ENCODE assay signal across 8 cellular contexts in the genomic region with DNA sequence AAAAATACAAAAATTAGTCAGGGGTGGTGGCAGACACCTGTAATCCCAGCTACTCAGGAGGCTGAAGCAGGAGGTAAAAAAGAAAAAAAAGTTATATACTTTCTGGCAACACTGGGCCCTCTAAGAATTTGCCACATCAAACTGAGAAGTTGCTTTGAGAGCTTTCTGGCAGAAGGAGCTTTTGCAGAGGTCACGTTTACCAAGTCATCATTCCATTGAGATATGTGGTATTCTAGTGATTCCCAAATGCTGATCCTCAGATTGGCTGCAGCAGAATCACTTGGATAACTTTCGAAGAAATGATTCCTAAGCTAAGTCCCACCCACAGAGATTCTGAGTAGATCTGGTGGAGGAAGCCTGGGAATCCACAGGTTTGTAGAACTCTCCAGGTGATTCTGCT.
"Had no signal": no experiment of that assay in that cellular context is flagged by ENCODE, and none has a peak within 500 bp of the region (broad histone marks: within the 10 kb centered on the region; RNA-seq: fewer than 3 reads in every experiment).

No MANE protein-coding gene starts in this region.

- ATAC-seq: HCT116, HepG2 had no signal

- H3K36me3 ChIP-seq: HAP-1 had no signal

- H3K27ac ChIP-seq: GM23248, HL-60 had no signal

- DNase-seq: GM23248, GOT3, H7, HFFc6 had no signal

- H3K4me3 ChIP-seq: GM23248, HAP-1 had no signal

- H2AFZ ChIP-seq: GM23248 had no signal

- H3K9me3 ChIP-seq: HAP-1 had no signal

- H3K4me1 ChIP-seq: HAP-1 had no signal
